8 cellular contexts compared by ENCODE assay signal in the genomic region with DNA sequence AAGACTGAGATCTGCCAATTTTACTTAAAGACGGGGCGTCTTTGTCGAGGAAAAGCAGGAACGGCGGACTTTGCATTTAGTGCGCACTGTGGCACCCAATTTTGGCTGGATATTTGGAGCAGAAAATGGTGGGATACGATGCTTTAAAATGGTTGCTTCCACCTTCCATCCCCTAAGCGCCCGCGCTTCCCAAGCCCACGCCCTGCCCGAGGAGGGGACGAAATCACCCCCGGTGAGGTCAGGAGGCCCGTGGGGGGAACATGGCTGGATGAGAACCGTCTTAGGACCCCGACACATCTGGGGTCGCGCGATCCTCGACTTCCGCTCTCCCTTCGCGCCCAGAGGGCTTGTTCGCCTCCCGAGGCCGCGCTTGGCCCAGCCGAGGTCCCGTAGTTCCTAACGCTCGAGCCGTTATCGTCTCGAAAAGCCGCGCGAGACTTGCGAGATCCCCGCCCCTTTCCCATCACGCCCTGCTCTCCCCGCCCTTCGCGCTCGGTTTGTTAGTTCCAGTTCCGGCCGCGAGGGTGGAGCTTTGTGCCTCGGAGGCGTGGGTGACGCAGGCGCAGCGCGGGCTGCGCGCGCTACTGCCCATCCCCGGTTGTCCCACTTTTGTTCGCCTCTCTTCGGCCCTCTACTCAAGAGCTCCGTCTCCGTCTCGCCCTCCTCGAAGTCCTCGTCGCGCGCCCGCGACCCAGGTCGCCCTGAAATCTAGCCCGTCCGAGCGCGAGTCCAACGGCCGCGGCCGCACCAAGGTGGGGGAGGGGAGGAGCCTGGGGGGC. TPM values are rescaled to one million over a fixed set of nuclear protein-coding genes. Genes with fewer than 3 reads are reported as not detected.
A peak's percentile ranks its signal among the peaks of the same experiment; 100 is the strongest.
DNase-seq lines count a peak whose midpoint lies in the region; ATAC-seq, FAIRE-seq and TF ChIP-seq lines count a peak whose summit lies in the region.

Gene SRRT, plus strand, starts transcription at position 527 of the 779 bp plus-strand sequence. CDS start 488 bp downstream, outside the sequence.

- peak within 1 kb of the TSS; percentile 94 for H3K4me3 ChIP-seq in OCI-LY3 (ENCODE audit: low read length)

- H3K79me2 ChIP-seq in OCI-LY3 (ENCODE audit: low read length) = peaks cover 57% of the 10 kb centered on the region

- peaks cover 38% of the 10 kb centered on the region for H3K4me1 Mint-ChIP-seq in endothelial cell (ENCODE audit: unreplicated experiment)

- H3K9me3 ChIP-seq in OCI-LY3 (ENCODE audit: insufficient read depth, low read length) = no peaks in the 10 kb centered on the region

- H3K4me3 Mint-ChIP-seq in endothelial cell (ENCODE audit: unreplicated experiment) = peak within 1 kb of the TSS; percentile 98

- H3K4me1 ChIP-seq in OCI-LY3 (ENCODE audit: low read length) = peaks cover 16% of the 10 kb centered on the region

- H3K9ac ChIP-seq in OCI-LY3 (ENCODE audit: low read length) = peak within 1 kb of the TSS; percentile 99

- no peak for FAIRE-seq in D721Med (lab: Jason Lieb, UNC)

- peak within 1 kb of the TSS; percentile 83 for H3K27ac ChIP-seq in OCI-LY3 (ENCODE audit: low read length)

- H3K27me3 Mint-ChIP-seq in endothelial cell (ENCODE audit: unreplicated experiment) = peaks cover 25% of the 10 kb centered on the region

- no peaks in the 10 kb centered on the region for H3K27me3 ChIP-seq in OCI-LY3 (ENCODE audit: low read depth, low read length)

- peaks cover 60% of the 10 kb centered on the region for H3K36me3 ChIP-seq in OCI-LY3 (replicated peaks; ENCODE audit: low read depth, low read length)

- TF ChIP-seq CTCF in D721Med (IDR thresholded peaks at IDR 0.05; ENCODE audit: insufficient read depth, missing control alignments) (no peak), OCI-LY3 (IDR thresholded peaks at IDR 0.05; ENCODE audit: low read depth, low read length) (no peak), endothelial cell (IDR thresholded peaks at IDR 0.05; ENCODE audit: unreplicated experiment) (peak; percentile 32)

- peak; percentile 89 for ATAC-seq in GM21447 (IDR thresholded peaks at IDR 0.05; ENCODE audit: unreplicated experiment)

- H2AFZ ChIP-seq in OCI-LY3 (ENCODE audit: low read depth, low read length) = 0 out of 2 replicates have a peak within 1 kb of the TSS, but pooled peaks have one; percentile 19

- peaks cover 39% of the 10 kb centered on the region for H3K36me3 Mint-ChIP-seq in endothelial cell (ENCODE audit: low read depth, unreplicated experiment)

- H3K9me3 Mint-ChIP-seq in endothelial cell (ENCODE audit: unreplicated experiment) = no peaks in the 10 kb centered on the region

- peaks cover 39% of the 10 kb centered on the region for H4K20me1 ChIP-seq in OCI-LY3 (ENCODE audit: insufficient read depth, low read length)

- peak within 1 kb of the TSS; percentile 96 for H3K27ac Mint-ChIP-seq in endothelial cell (ENCODE audit: unreplicated experiment)

- H3K4me2 ChIP-seq in OCI-LY3 (ENCODE audit: low read length) = peak within 1 kb of the TSS; percentile 91

- DNase-seq in D721Med (ENCODE audit: insufficient read length, low spot score) = peak; percentile 98
- peak; percentile 97 for DNase-seq in HuH-7 (ENCODE audit: low spot score)
- peak; percentile 97 for DNase-seq in activated CD8-positive, alpha-beta memory T cell treated with anti-CD3 and anti-CD28 coated beads, Interleukin-2, amount 50 U/mL, for 48 hours
- peak; percentile 98 for DNase-seq in endothelial cell (ENCODE audit: low spot score)
- DNase-seq in midbrain (lab: John Stamatoyannopoulos, UW) = peak; percentile 99
- peak; percentile 95 to 97 for DNase-seq in stimulated activated CD8-positive, alpha-beta memory T cell treated with anti-CD3 and anti-CD28 coated beads, Interleukin-2, amount 100 ng/mL, for 1 hour (ENCODE audit: low read depth in 2 of 2)

RNA-seq across cellular contexts. Expression of gene SRRT, which starts in this region (rescaled TPM):
- total RNA-seq in endothelial cell (ENCODE audit: unreplicated experiment) = 173 TPM

Comparison
In these comparisons a context has a peak if more than half of its experiments do, and no peak if none do; other contexts are left out.
1. Peak in every context shown above with its lines: DNase-seq, ATAC-seq, H3K4me3 ChIP-seq and H3K27ac ChIP-seq.